2 cellular contexts compared by ENCODE assay signal in the genomic region with DNA sequence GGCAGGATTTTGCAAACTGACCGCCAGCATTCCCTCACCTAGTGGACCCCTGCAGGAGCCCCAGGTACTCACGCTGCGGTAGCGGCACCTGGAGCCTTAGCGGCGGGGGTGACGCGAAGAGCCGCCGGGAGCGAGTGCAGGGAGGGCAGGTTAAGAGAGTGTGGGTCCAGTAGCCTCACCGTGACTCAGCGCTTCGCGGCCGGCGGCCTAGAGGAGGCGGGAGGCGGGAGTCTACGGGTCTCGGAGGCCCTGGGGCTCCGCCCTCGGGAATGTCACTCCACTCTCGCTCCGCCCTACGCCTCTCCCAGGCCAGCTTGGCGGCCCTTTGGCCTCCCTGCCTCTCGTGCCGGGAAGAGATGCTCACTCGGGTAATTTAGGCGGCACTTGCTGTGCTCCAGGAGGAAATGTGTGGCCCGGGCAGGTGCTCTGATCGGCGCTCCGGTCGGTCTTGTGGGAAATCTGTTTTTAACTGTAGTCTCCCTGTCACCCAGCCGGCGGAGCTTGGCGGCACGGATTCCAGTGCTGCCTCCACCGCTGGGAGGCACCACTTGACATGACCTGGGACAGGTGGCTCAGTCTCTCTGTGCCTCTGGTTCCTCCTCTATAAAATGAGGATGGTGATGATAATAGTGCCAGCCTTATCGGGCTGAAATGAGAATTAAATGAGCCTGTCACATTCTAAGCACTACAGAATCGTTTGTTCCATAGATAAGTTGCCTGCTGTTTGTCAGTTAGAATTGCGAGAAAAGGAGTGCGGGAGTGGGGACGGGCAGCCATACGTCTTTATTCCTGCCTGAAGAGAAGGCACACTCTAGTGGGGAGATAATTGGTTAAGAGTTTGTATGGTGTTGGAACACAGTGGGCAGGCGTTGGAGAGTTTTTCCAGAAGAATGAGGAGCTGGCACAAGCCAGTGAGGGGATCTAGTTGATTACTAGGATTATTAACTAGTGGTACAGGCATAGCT.
TF ChIP-seq lines count a peak whose summit lies in the region.

PIR (minus strand) TSS at position 216 of the 965 bp plus-strand sequence. CDS start 2,076 bp downstream, outside the sequence.

TF ChIP-seq in IMR-90, 13 proteins besides CTCF, POLR2A, EP300 and RAD21:
- TF ChIP-seq MAZ (IDR thresholded peaks at IDR 0.05; ENCODE audit: borderline replicate concordance, low read depth, low read length): peak; percentile 53; the same call in 1 of the 2 replicates
- peak; percentile 64 for TF ChIP-seq MAFK (IDR thresholded peaks at IDR 0.05; ENCODE audit: low read depth, low read length)
- TF ChIP-seq CHD1 (IDR thresholded peaks at IDR 0.05; ENCODE audit: low read depth, low read length): no peak
- peak; percentile 97 for TF ChIP-seq NFE2L2 (IDR thresholded peaks at IDR 0.05; ENCODE audit: low read depth, low read length)
- no peak for TF ChIP-seq ELK1 (IDR thresholded peaks at IDR 0.05; ENCODE audit: borderline replicate concordance, low read depth, low read length)
- no peak for TF ChIP-seq RFX5 (IDR thresholded peaks at IDR 0.05; ENCODE audit: low read depth, low read length)
- no peak for TF ChIP-seq MXI1 (IDR thresholded peaks at IDR 0.05; ENCODE audit: borderline replicate concordance, low read depth, low read length)
- no peak for TF ChIP-seq SMC3 (IDR thresholded peaks at IDR 0.05; ENCODE audit: low read depth, low read length)
- TF ChIP-seq BHLHE40 (IDR thresholded peaks at IDR 0.05; ENCODE audit: low read depth, low read length): no peak
- TF ChIP-seq USF2 (IDR thresholded peaks at IDR 0.05; ENCODE audit: low read depth, low read length): 0 out of 2 replicates have a peak, but pooled peaks have one; percentile 3
- TF ChIP-seq CEBPB (IDR thresholded peaks at IDR 0.05; ENCODE audit: low read depth, low read length): no peak
- no peak for TF ChIP-seq FOS (IDR thresholded peaks at IDR 0.05; ENCODE audit: low read depth, low read length)
- no peak for TF ChIP-seq RCOR1 (IDR thresholded peaks at IDR 0.05; ENCODE audit: insufficient replicate concordance, low read length)

TF ChIP-seq in PFSK-1, 5 proteins besides CTCF, POLR2A, EP300 and RAD21:
- TF ChIP-seq REST (IDR thresholded peaks at IDR 0.05; ENCODE audit: insufficient read depth in 1 of 2, low read depth in 2 of 2, low read length in 2 of 2): no peak
- TF ChIP-seq POLR2AphosphoS5 (IDR thresholded peaks at IDR 0.05; ENCODE audit: low read depth, low read length): peak; percentile 30; the same call in 1 of the 2 replicates
- peak; percentile 9 for TF ChIP-seq FOXP2 (optimal IDR thresholded peaks at IDR 0.05; ENCODE audit: borderline replicate concordance, extremely low read depth, extremely low read length, insufficient read depth)
